In genomic region chr17:81510524-81510797, GRCh38 we compare ENCODE assay signal across 8 cellular contexts. TPM values are rescaled to one million over a fixed set of nuclear protein-coding genes. Genes with fewer than 3 reads are reported as not detected.
DNase-seq lines count a peak whose midpoint lies in the region; ATAC-seq and TF ChIP-seq lines count a peak whose summit lies in the region.

No MANE protein-coding gene starts in this region.

- peaks cover 30% of the 10 kb centered on the region for H3K27me3 ChIP-seq in Loucy (ENCODE audit: insufficient read depth, low read length, poor library complexity, severe bottlenecking)

- no peak overlapping the region for H2AFZ ChIP-seq in Loucy (ENCODE audit: low read length)

- H4K20me1 ChIP-seq in Loucy (ENCODE audit: insufficient read depth, low read length, poor library complexity, severe bottlenecking) = peaks cover 52% of the 10 kb centered on the region

- no peaks in the 10 kb centered on the region for H3K9me2 ChIP-seq in Loucy (replicated peaks; ENCODE audit: low read depth, low read length)

- intact Hi-C loops in natural killer cell (cut with micrococcal nuclease) = loop anchor here (5.0 to 10.0 kb wide), 2 partner anchors 94 to 1703 kb away; no protein-coding TSS in a partner anchor

- no peaks in the 10 kb centered on the region for H3K9me3 ChIP-seq in Loucy (ENCODE audit: insufficient read depth, low read depth, low read length)

- H3K27me3 Mint-ChIP-seq in natural killer cell (ENCODE audit: low read depth in 2 of 2) = no peaks in the 10 kb centered on the region

- peaks cover 26% of the 10 kb centered on the region for H3K4me1 ChIP-seq in Loucy (ENCODE audit: insufficient read depth, low read length, poor library complexity, severe bottlenecking)

- no peaks in the 10 kb centered on the region for H3K9me3 Mint-ChIP-seq in natural killer cell

- H3K36me3 Mint-ChIP-seq in natural killer cell = peaks cover 28% of the 10 kb centered on the region

- H3K27ac ChIP-seq in coronary artery = peak overlapping the region; percentile 99

- peaks cover 14% of the 10 kb centered on the region for H3F3A ChIP-seq in Loucy (ENCODE audit: low read depth)

- H3K4me3 ChIP-seq in AG09309 (ENCODE audit: control insufficient read depth, low read depth, low read length) = peak overlapping the region; percentile 63
- peak overlapping the region; percentile 97 for H3K4me3 ChIP-seq in Loucy (ENCODE audit: low read length, poor library complexity, severe bottlenecking)
- peak overlapping the region; percentile 97 for H3K4me3 ChIP-seq in coronary artery

- H3K27ac Mint-ChIP-seq in natural killer cell = peak overlapping the region; percentile 95 to 98

- H3K79me2 ChIP-seq in Loucy (ENCODE audit: insufficient read depth, low read length) = peaks cover 75% of the 10 kb centered on the region

- H3K9ac ChIP-seq in Loucy (ENCODE audit: low read depth, low read length, poor library complexity, severe bottlenecking) = peak overlapping the region; percentile 100

- TF ChIP-seq CTCF in AG09309 (IDR thresholded peaks at IDR 0.05; ENCODE audit: control insufficient read depth, insufficient read depth, low read depth, low read length, missing control alignments) (no peak), Loucy (conservative IDR thresholded peaks at IDR 0.05; ENCODE audit: low read length) (no peak), coronary artery (IDR thresholded peaks at IDR 0.05) (no peak), natural killer cell (IDR thresholded peaks at IDR 0.05) (no peak)

- no peak for DNase-seq in AG09309 (ENCODE audit: low read depth)
- DNase-seq in coronary artery (ENCODE audit: low spot score) = no peak
- no peak for DNase-seq in natural killer cell
- DNase-seq in OCI-M2 (lab: John Stamatoyannopoulos, UW; ENCODE audit: unreplicated experiment) = no peak
- DNase-seq in UCSD-AML1 (lab: John Stamatoyannopoulos, UW; ENCODE audit: unreplicated experiment) = no peak
- DNase-seq in AG20443 (ENCODE audit: low spot score) = no peak

- peaks cover 47 to 57% of the 10 kb centered on the region in 2 donors for H3K4me1 Mint-ChIP-seq in natural killer cell

- peaks cover 39% of the 10 kb centered on the region for H3K36me3 ChIP-seq in Loucy (ENCODE audit: insufficient read depth, low read length)

- H3K4me3 Mint-ChIP-seq in natural killer cell = peak overlapping the region; percentile 100

- ATAC-seq in natural killer cell (no peak), HG02763 (IDR thresholded peaks at IDR 0.05; ENCODE audit: unreplicated experiment) (no peak)

- peak overlapping the region; percentile 84 for H3K4me2 ChIP-seq in Loucy (ENCODE audit: low read depth, low read length, poor library complexity, severe bottlenecking)

RNA-seq across cellular contexts. Expression of gene ACTG1, which starts 2.1 kb away (rescaled TPM):
- 1,000 to 10,000 TPM; 1,401 to 1,901 (median 1,735) TPM for total RNA-seq in natural killer cell

RNA-seq across cellular contexts. Expression of gene FSCN2, which starts 17.7 kb away (rescaled TPM):
- total RNA-seq in natural killer cell = 1 to 10 TPM in 2 of 3 donors, under 1 TPM in 1; 0.26 to 2.6 (median 1.0) TPM

RNA-seq across cellular contexts. Expression of gene FAAP100, which starts 41.7 kb away (rescaled TPM):
- total RNA-seq in natural killer cell = 10 to 100 TPM; 31.8 to 34.5 (median 33.1) TPM
